11 cellular contexts compared by ENCODE assay signal in the genomic region with DNA sequence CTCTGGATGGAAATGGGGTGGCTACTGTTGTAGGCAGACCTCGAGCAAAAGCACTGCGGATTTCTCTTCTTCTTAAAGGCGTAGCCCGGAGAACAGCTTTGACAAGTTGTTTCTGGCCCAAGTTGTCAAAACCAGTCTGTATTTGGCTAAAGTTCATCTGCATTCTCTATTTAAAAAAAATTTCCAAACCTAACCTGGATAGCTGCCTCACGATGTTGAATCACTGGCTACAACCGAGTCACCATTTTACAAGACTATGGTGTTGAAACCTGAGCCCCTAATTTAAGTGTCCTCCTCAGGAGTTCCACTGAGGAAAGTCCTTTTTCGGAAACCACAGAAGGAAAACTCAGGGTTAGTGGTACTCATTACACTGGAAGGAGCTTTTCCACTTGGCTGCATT. TPM values are rescaled to one million over a fixed set of nuclear protein-coding genes. Genes with fewer than 3 reads are reported as not detected.
DNase-seq lines count a peak whose midpoint lies in the region; ATAC-seq and TF ChIP-seq lines count a peak whose summit lies in the region.
"Had no signal": no experiment of that assay in that cellular context is flagged by ENCODE, and none has a peak within 500 bp of the region (broad histone marks: within the 10 kb centered on the region; RNA-seq: fewer than 3 reads in every experiment).

No MANE protein-coding gene starts in this region.

- no peaks in the 10 kb centered on the region for H3K27me3 Mint-ChIP-seq in activated T-cell treated with anti-CD3 and anti-CD28 coated beads, Interleukin-2, amount 50 U/mL, for 4 hours (ENCODE audit: low read depth)
- H3K27me3 Mint-ChIP-seq in activated CD8-positive, alpha-beta T cell treated with anti-CD3 and anti-CD28 coated beads for 36 hours, result no peaks in the 10 kb centered on the region
- H3K27me3 Mint-ChIP-seq in type B pancreatic cell, result peaks cover 49% of the 10 kb centered on the region

- H3K36me3 Mint-ChIP-seq in activated T-cell treated with anti-CD3 and anti-CD28 coated beads, Interleukin-2, amount 50 U/mL, for 4 hours (ENCODE audit: insufficient read depth), result peaks cover 2% of the 10 kb centered on the region
- H3K36me3 Mint-ChIP-seq in activated CD8-positive, alpha-beta T cell treated with anti-CD3 and anti-CD28 coated beads for 36 hours (ENCODE audit: low read depth), result peaks cover 6% of the 10 kb centered on the region
- H3K36me3 Mint-ChIP-seq in type B pancreatic cell, result no peaks in the 10 kb centered on the region

- peaks cover 47% of the 10 kb centered on the region for H3K4me1 Mint-ChIP-seq in activated T-cell treated with anti-CD3 and anti-CD28 coated beads, Interleukin-2, amount 50 U/mL, for 4 hours (ENCODE audit: low read depth)
- H3K4me1 Mint-ChIP-seq in activated CD8-positive, alpha-beta T cell treated with anti-CD3 and anti-CD28 coated beads for 36 hours (ENCODE audit: low read depth), result peaks cover 46% of the 10 kb centered on the region
- peaks cover 11% of the 10 kb centered on the region for H3K4me1 Mint-ChIP-seq in type B pancreatic cell (ENCODE audit: unreplicated experiment)

- POLR2A ChIA-PET in activated CD8-positive, alpha-beta T cell treated with anti-CD3 and anti-CD28 coated beads for 36 hours (lab: Charles Lee), result interaction anchor here (0.9 to 4.0 kb wide), 6 partner anchors 31 to 110 kb away, joined by 3 to 27 read pairs (median 3); partner anchors contain the start of gene AMZ2

- TF ChIP-seq CTCF in activated CD8-positive, alpha-beta T cell treated with anti-CD3 and anti-CD28 coated beads for 36 hours (IDR thresholded peaks at IDR 0.05), result no peak
- no peak for TF ChIP-seq CTCF in type B pancreatic cell (conservative IDR thresholded peaks at IDR 0.05)

- H3K9me3 Mint-ChIP-seq in activated T-cell treated with anti-CD3 and anti-CD28 coated beads, Interleukin-2, amount 50 U/mL, for 4 hours, result no peaks in the 10 kb centered on the region
- no peaks in the 10 kb centered on the region for H3K9me3 Mint-ChIP-seq in activated CD8-positive, alpha-beta T cell treated with anti-CD3 and anti-CD28 coated beads for 36 hours
- H3K9me3 Mint-ChIP-seq in type B pancreatic cell, result no peaks in the 10 kb centered on the region

- no peak for DNase-seq in activated T-cell treated with anti-CD3 and anti-CD28 coated beads, Interleukin-2, amount 50 U/mL, for 4 hours
- no peak for DNase-seq in activated T-cell treated with anti-CD3 and anti-CD28 coated beads, Interleukin-2, amount 50 U/mL, for 48 hours
- no peak for DNase-seq in activated CD8-positive, alpha-beta T cell treated with anti-CD3 and anti-CD28 coated beads for 36 hours
- DNase-seq in left kidney (ENCODE audit: low read depth, low spot score) (peak; percentile 4), type B pancreatic cell (ENCODE audit: extremely low spot score, unreplicated experiment) (no peak), OCI-M2 (lab: John Stamatoyannopoulos, UW; ENCODE audit: unreplicated experiment) (no peak), amygdala (lab: John Stamatoyannopoulos, UW) (no peak)
- DNase-seq: NCI-H510A treated with DMSO at 0.1 percent for 48 hours had no signal

- CTCF ChIA-PET in activated CD8-positive, alpha-beta T cell treated with anti-CD3 and anti-CD28 coated beads for 36 hours (lab: Charles Lee), result interaction anchor here (0.8 to 3.2 kb wide), 8 partner anchors 23 to 171 kb away, joined by 3 to 14 read pairs (median 5); no protein-coding TSS in a partner anchor

- peak overlapping the region; percentile 97 for H3K4me3 Mint-ChIP-seq in activated T-cell treated with anti-CD3 and anti-CD28 coated beads, Interleukin-2, amount 50 U/mL, for 4 hours
- peak overlapping the region; percentile 94 for H3K4me3 Mint-ChIP-seq in activated CD8-positive, alpha-beta T cell treated with anti-CD3 and anti-CD28 coated beads for 36 hours
- peak overlapping the region; percentile 94 for H3K4me3 Mint-ChIP-seq in type B pancreatic cell

- intact Hi-C loops in activated CD8-positive, alpha-beta T cell treated with anti-CD3 and anti-CD28 coated beads for 36 hours (cut with micrococcal nuclease), result no loop called here

- H3K27ac Mint-ChIP-seq in activated CD8-positive, alpha-beta T cell treated with anti-CD3 and anti-CD28 coated beads for 36 hours, result peak overlapping the region; percentile 96
- H3K27ac Mint-ChIP-seq in type B pancreatic cell, result no peak overlapping the region

- ATAC-seq in activated T-cell treated with anti-CD3 and anti-CD28 coated beads, Interleukin-2, amount 50 U/mL, for 4 hours, result no peak
- ATAC-seq in activated CD8-positive, alpha-beta T cell treated with anti-CD3 and anti-CD28 coated beads for 36 hours, result no peak
- no peak for ATAC-seq in HG03378 (IDR thresholded peaks at IDR 0.05; ENCODE audit: unreplicated experiment)
- ATAC-seq: gastroesophageal sphincter had no signal

RNA-seq across cellular contexts. Expression of gene SLC16A6, which starts 1.5 kb away (rescaled TPM):
- total RNA-seq in activated T-cell treated with anti-CD3 and anti-CD28 coated beads, Interleukin-2, amount 50 U/mL, for 4 hours, result 1 to 10 TPM; 5.9 to 7.7 (median 6.0) TPM
- total RNA-seq in activated CD8-positive, alpha-beta T cell treated with anti-CD3 and anti-CD28 coated beads for 36 hours, result 1 to 10 TPM; 2.3 to 2.8 TPM
- 0.67 and 1.6 TPM in 2 replicates for total RNA-seq in type B pancreatic cell (ENCODE audit: low replicate concordance)
- total RNA-seq: HT-29 had no signal

RNA-seq across cellular contexts. Expression of gene ARSG, which starts 1.8 kb away (rescaled TPM):
- total RNA-seq in activated T-cell treated with anti-CD3 and anti-CD28 coated beads, Interleukin-2, amount 50 U/mL, for 4 hours, result 1 to 10 TPM; 3.2 to 4.6 (median 4.5) TPM
- total RNA-seq in activated CD8-positive, alpha-beta T cell treated with anti-CD3 and anti-CD28 coated beads for 36 hours, result 1 to 10 TPM; 7.2 to 8.4 TPM
- 4.1 and 4.8 TPM in 2 replicates for total RNA-seq in type B pancreatic cell (ENCODE audit: low replicate concordance)

RNA-seq across cellular contexts. Expression of gene AMZ2, which starts 41.6 kb away (rescaled TPM):
- 10 to 100 TPM; 62.7 to 74.6 (median 72.8) TPM for total RNA-seq in activated T-cell treated with anti-CD3 and anti-CD28 coated beads, Interleukin-2, amount 50 U/mL, for 4 hours
- 100 to 1,000 TPM; 132 to 141 TPM for total RNA-seq in activated CD8-positive, alpha-beta T cell treated with anti-CD3 and anti-CD28 coated beads for 36 hours
- 68.8 and 75.6 TPM in 2 replicates for total RNA-seq in type B pancreatic cell (ENCODE audit: low replicate concordance)
